In the genomic region with DNA sequence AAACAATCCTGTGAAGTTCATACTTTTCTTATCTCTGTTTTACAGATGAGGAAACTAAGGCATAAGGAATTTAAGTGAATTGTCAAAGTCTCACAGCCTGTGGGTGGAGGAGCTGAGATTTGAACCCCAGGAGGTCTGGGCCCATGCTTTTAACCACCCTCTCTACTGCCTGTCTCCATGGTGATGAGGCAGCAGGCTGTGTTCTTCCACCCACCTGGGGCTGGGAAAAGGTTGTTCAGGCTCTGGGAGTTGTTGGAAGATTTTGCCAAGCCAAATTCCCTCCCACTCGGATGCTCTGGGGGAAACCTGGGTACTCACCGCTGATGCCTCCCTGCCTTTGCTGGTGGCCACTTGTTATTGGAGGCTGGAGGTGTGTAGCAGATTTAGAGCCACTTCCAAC, we compare ENCODE assay signal across 1 cellular context.
TF ChIP-seq lines count a peak whose summit lies in the region.

No MANE protein-coding gene starts in this region.

TF ChIP-seq in IMR-90, 13 proteins besides CTCF, POLR2A, EP300 and RAD21:
- TF ChIP-seq, protein P1, sequence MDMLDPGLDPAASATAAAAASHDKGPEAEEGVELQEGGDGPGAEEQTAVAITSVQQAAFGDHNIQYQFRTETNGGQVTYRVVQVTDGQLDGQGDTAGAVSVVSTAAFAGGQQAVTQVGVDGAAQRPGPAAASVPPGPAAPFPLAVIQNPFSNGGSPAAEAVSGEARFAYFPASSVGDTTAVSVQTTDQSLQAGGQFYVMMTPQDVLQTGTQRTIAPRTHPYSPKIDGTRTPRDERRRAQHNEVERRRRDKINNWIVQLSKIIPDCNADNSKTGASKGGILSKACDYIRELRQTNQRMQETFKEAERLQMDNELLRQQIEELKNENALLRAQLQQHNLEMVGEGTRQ (IDR thresholded peaks at IDR 0.05; ENCODE audit: low read depth, low read length) = no peak
- 0 out of 2 replicates have a peak, but pooled peaks have one; percentile 9 for TF ChIP-seq BHLHE40 (IDR thresholded peaks at IDR 0.05; ENCODE audit: low read depth, low read length)
- TF ChIP-seq FOS (IDR thresholded peaks at IDR 0.05; ENCODE audit: low read depth, low read length) = 0 out of 2 replicates have a peak, but pooled peaks have one; percentile 2
TF ChIP-seq in IMR-90: peak in this region for 2.
